Comparison of ENCODE assay signal across 15 cellular contexts in the genomic region with DNA sequence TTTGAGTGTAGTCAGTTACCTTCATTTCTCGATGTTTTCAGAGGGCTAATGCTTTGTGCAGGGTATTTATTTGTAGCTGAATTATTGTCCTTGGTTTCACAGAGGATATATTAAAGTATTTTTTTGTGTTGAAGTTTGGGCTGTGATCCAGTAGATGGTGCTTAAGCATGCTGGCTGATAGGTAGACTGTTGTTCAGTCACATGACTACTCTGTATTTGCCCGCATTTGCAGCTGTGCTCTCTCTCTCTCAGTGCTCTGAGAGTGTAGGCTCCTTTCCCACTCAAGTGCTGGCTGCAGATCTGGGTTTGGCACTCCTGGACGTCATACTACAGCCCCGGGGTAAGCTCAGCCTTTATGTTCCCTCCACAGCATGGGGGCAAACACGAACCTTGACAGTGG. TPM values are rescaled to one million over a fixed set of nuclear protein-coding genes. Genes with fewer than 3 reads are reported as not detected.
DNase-seq lines count a peak whose midpoint lies in the region; ATAC-seq and TF ChIP-seq lines count a peak whose summit lies in the region.
"Had no signal": no experiment of that assay in that cellular context is flagged by ENCODE, and none has a peak within 500 bp of the region (broad histone marks: within the 10 kb centered on the region; RNA-seq: fewer than 3 reads in every experiment).

No MANE protein-coding gene starts in this region.

- H4K20me1 ChIP-seq in HCT116 (ENCODE audit: insufficient read depth): no peaks in the 10 kb centered on the region

- no TSS peak for BruUV-seq in HCT116 (replicated peaks; lab: Mats Ljungman, UMichigan)

- no peak overlapping the region for H3K9ac ChIP-seq in HCT116 (ENCODE audit: low read length)

- DNase-seq in AML-193 (lab: John Stamatoyannopoulos, UW): peak; percentile 70 to 75
- DNase-seq in HCT116 (ENCODE audit: low read depth, low spot score): no peak
- DNase-seq in NCI-H2227 treated with DMSO at 0.1 percent for 48 hours (lab: John Stamatoyannopoulos, UW): peak; percentile 14
- no peak for DNase-seq in brain microvascular endothelial cell
- no peak for DNase-seq in ascending aorta (ENCODE audit: low spot score in 2 of 2)
- no peak for DNase-seq in ecto neural progenitor cell (ENCODE audit: low spot score)
- DNase-seq in activated CD4-positive, alpha-beta T cell treated with anti-CD3 and anti-CD28 coated beads, Interleukin-2, amount 50 U/mL, for 1 hour: no peak
- DNase-seq: activated CD4-positive, CD25-positive, alpha-beta regulatory T cell; activated gamma-delta T cell treated with Interleukin-2 at 50 U/mL for 16 hours; DMS 273 treated with DMSO at 0.1 percent for 48 hours; hypothalamus; left colon; stimulated activated naive B cell treated with anti-CD40 and anti-IgM and Interleukin-4, amounts not matched to agents 10 μg/mL and 1 μg/mL and 100 μg/mL, for 72 hours had no signal

- H3K27ac ChIP-seq in HCT116 (ENCODE audit: low read depth, low read length): no peak overlapping the region
- H3K27ac ChIP-seq in brain microvascular endothelial cell: peak overlapping the region; percentile 61
- H3K27ac ChIP-seq in ascending aorta: no peak overlapping the region

- H3K9me2 ChIP-seq in HCT116 (ENCODE audit: insufficient read depth): no peaks in the 10 kb centered on the region

- RAD21 ChIA-PET in HCT116 (lab: Charles Lee; ENCODE audit: low non-redundant PET in 1 of 2, low total read pairs in 2 of 2, uncharacterized antibody in 2 of 2, unreplicated experiment in 2 of 2): no interaction called here

- H3K9me3 ChIP-seq in HCT116 (ENCODE audit: control insufficient read depth in 1 of 2, insufficient read depth in 1 of 2, low read depth in 1 of 2, low read length in 2 of 2) (no peaks in the 10 kb centered on the region), ascending aorta (no peaks in the 10 kb centered on the region)

- no peak for TF ChIP-seq POLR2A in HCT116 (IDR thresholded peaks at IDR 0.05; ENCODE audit: borderline replicate concordance, extremely low read depth, insufficient read depth, insufficient read length)

- H3K36me3 ChIP-seq in HCT116 (ENCODE audit: control insufficient read depth in 1 of 2, insufficient read depth in 2 of 2, low read length in 2 of 2) (no peaks in the 10 kb centered on the region), brain microvascular endothelial cell (replicated peaks) (no peaks in the 10 kb centered on the region), ascending aorta (no peaks in the 10 kb centered on the region)
- H3K36me3 ChIP-seq: HAP-1 had no signal

- peaks cover 0 to 14% of the 10 kb centered on the region in 2 experiments; a peak in 2 of 4 replicates for H3K4me1 ChIP-seq in HCT116 (ENCODE audit: control insufficient read depth in 1 of 2, insufficient read depth in 2 of 2, low read length in 2 of 2)
- no peaks in the 10 kb centered on the region for H3K4me1 ChIP-seq in ascending aorta

- peak; percentile 46; the same call in 1 of the 2 replicates for ATAC-seq in HCT116
- no peak for ATAC-seq in HG03175 (IDR thresholded peaks at IDR 0.05; ENCODE audit: unreplicated experiment)
- ATAC-seq: left colon; stimulated activated naive B cell treated with anti-CD40 and anti-IgM and Interleukin-4, amounts not matched to agents 10 μg/mL and 1 μg/mL and 100 μg/mL, for 72 hours had no signal

- in situ Hi-C loops in brain microvascular endothelial cell (cut with HindIII; ENCODE audit: low pct_ligation_motif_present, low sequenced_read_pairs): no loop called here

- TF ChIP-seq CTCF in HCT116 (IDR thresholded peaks at IDR 0.05 in 2 of 3, conservative IDR thresholded peaks at IDR 0.05 in 1 of 3; ENCODE audit: borderline replicate concordance in 1 of 3, insufficient read depth in 1 of 3, low read depth in 2 of 3, low read length in 2 of 3) (no peak), brain microvascular endothelial cell (IDR thresholded peaks at IDR 0.05; ENCODE audit: low read depth, low read length, missing control alignments) (no peak), ascending aorta (IDR thresholded peaks at IDR 0.05) (no peak)

- H3K4me2 ChIP-seq in HCT116 (ENCODE audit: low read length): 0 out of 2 replicates have a peak overlapping the region, but pooled peaks have one; percentile 41

- intact Hi-C loops in HCT116 (cut with micrococcal nuclease): no loop called here
- intact Hi-C loops in ascending aorta (cut with DNase I): no loop called here

- no peak overlapping the region for H3K4me3 ChIP-seq in HCT116 (replicated peaks in 1 of 2; ENCODE audit: low read depth in 1 of 2, low read length in 2 of 2)
- H3K4me3 ChIP-seq in brain microvascular endothelial cell (ENCODE audit: low read depth, low read length): no peak overlapping the region
- no peak overlapping the region for H3K4me3 ChIP-seq in ascending aorta
- H3K4me3 ChIP-seq: HAP-1 had no signal

- no peaks in the 10 kb centered on the region for H3K27me3 ChIP-seq in HCT116 (ENCODE audit: insufficient read depth, low read length)
- H3K27me3 ChIP-seq in brain microvascular endothelial cell (replicated peaks): no peaks in the 10 kb centered on the region
- H3K27me3 ChIP-seq in ascending aorta: no peaks in the 10 kb centered on the region

- CTCF ChIA-PET in HCT116 (lab: Charles Lee): no interaction called here

- H3K79me2 ChIP-seq in HCT116 (ENCODE audit: insufficient read depth, low read length): no peaks in the 10 kb centered on the region

- 0 out of 2 replicates have a peak, but pooled peaks have one; percentile 4 for TF ChIP-seq RAD21 in HCT116 (IDR thresholded peaks at IDR 0.05; ENCODE audit: low read depth)

- no peak overlapping the region for H2AFZ ChIP-seq in HCT116 (ENCODE audit: low read depth, low read length, poor library complexity, severe bottlenecking)

- POLR2A ChIA-PET in HCT116 (lab: Charles Lee): no interaction called here

TF ChIP-seq in HCT116, 20 proteins besides CTCF, POLR2A, EP300 and RAD21:
- TF ChIP-seq, protein P1, sequence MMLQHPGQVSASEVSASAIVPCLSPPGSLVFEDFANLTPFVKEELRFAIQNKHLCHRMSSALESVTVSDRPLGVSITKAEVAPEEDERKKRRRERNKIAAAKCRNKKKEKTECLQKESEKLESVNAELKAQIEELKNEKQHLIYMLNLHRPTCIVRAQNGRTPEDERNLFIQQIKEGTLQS (IDR thresholded peaks at IDR 0.05): no peak
- TF ChIP-seq EGR1 (IDR thresholded peaks at IDR 0.05; ENCODE audit: low read depth) (no peak), SRF (IDR thresholded peaks at IDR 0.05; ENCODE audit: low read depth) (no peak), EZH2phosphoT487 (IDR thresholded peaks at IDR 0.05; ENCODE audit: borderline replicate concordance) (no peak), ELF1 (IDR thresholded peaks at IDR 0.05; ENCODE audit: borderline replicate concordance, low read depth) (no peak), EZH2 (IDR thresholded peaks at IDR 0.05) (no peak), JUND (IDR thresholded peaks at IDR 0.05) (no peak), TCF7L2 (IDR thresholded peaks at IDR 0.05; ENCODE audit: borderline replicate concordance, extremely low read depth, insufficient read depth, insufficient read length) (no peak), ZNF274 (IDR thresholded peaks at IDR 0.05; ENCODE audit: low read depth, low read length) (no peak), SP1 (IDR thresholded peaks at IDR 0.05; ENCODE audit: low read depth) (no peak), CBX3 (IDR thresholded peaks at IDR 0.05; ENCODE audit: low read depth) (no peak)
- TF ChIP-seq, protein P2, sequence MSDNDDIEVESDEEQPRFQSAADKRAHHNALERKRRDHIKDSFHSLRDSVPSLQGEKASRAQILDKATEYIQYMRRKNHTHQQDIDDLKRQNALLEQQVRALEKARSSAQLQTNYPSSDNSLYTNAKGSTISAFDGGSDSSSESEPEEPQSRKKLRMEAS (IDR thresholded peaks at IDR 0.05): no peak
- TF ChIP-seq, protein P3, sequence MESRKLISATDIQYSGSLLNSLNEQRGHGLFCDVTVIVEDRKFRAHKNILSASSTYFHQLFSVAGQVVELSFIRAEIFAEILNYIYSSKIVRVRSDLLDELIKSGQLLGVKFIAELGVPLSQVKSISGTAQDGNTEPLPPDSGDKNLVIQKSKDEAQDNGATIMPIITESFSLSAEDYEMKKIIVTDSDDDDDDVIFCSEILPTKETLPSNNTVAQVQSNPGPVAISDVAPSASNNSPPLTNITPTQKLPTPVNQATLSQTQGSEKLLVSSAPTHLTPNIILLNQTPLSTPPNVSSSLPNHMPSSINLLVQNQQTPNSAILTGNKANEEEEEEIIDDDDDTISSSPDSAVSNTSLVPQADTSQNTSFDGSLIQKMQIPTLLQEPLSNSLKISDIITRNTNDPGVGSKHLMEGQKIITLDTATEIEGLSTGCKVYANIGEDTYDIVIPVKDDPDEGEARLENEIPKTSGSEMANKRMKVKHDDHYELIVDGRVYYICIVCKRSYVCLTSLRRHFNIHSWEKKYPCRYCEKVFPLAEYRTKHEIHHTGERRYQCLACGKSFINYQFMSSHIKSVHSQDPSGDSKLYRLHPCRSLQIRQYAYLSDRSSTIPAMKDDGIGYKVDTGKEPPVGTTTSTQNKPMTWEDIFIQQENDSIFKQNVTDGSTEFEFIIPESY (IDR thresholded peaks at IDR 0.05; ENCODE audit: extremely low read depth, insufficient replicate concordance, low read length): no peak

RNA-seq across cellular contexts. Expression of a gene that starts 21.7 kb away (rescaled TPM):
- total RNA-seq in HCT116 (2021; ENCODE audit: unreplicated experiment) (0.84 TPM), ascending aorta (not detected)
- not detected in 2 replicates for polyA plus RNA-seq in HCT116 (2012)

Comparison
In these comparisons a context has a peak if more than half of its experiments do, and no peak if none do; other contexts are left out.
1. DNase-seq: peak in AML-193 (2 of 2) and NCI-H2227 treated with DMSO at 0.1 percent for 48 hours (single experiment); none in HCT116 (single experiment), brain microvascular endothelial cell (single experiment), ascending aorta (0 of 2), ecto neural progenitor cell (single experiment) and activated CD4-positive, alpha-beta T cell treated with anti-CD3 and anti-CD28 coated beads, Interleukin-2, amount 50 U/mL, for 1 hour (single experiment).